ENCODE assay signal across 16 cellular contexts in the genomic region with DNA sequence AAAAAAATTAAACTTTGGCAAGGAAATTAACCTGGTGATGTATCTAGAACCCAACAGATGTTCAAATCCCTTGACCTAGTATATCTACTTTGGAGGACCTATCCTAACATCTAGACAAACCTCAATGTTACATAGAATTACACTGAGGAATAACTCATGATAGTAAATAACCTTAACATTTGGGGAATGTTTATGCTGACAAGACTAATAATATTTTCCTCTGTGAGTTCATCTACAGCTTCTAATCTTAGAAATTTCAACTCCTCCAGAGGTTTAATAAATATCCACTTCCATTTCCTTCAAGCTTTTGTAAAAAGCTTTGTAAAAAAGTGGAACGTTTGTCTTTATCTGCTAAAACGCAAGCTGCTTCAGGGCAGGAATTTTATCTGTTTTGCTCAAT. TPM values are rescaled to one million over a fixed set of nuclear protein-coding genes. Genes with fewer than 3 reads are reported as not detected.
A peak's percentile ranks its signal among the peaks of the same experiment; 100 is the strongest.
DNase-seq lines count a peak whose midpoint lies in the region; ATAC-seq and TF ChIP-seq lines count a peak whose summit lies in the region.
"Had no signal": no experiment of that assay in that cellular context is flagged by ENCODE, and none has a peak within 500 bp of the region (broad histone marks: within the 10 kb centered on the region; RNA-seq: fewer than 3 reads in every experiment).

No MANE protein-coding gene starts in this region.

- H3K23ac ChIP-seq in IMR-90 (ENCODE audit: low read depth, low read length) = no peak overlapping the region

- H3K79me1 ChIP-seq in IMR-90 (ENCODE audit: low read depth in 1 of 2, low read length in 2 of 2) = peaks cover 41 to 94% of the 10 kb centered on the region in 2 experiments

- BruUV-seq in IMR-90 (replicated peaks; lab: Mats Ljungman, UMichigan) = no TSS peak

- H3K4me3 Mint-ChIP-seq in immature natural killer cell (no peak overlapping the region), natural killer cell (no peak overlapping the region)
- no peak overlapping the region for H3K4me3 Mint-ChIP-seq in CD8-positive, alpha-beta memory T cell

- H3K27me3 Mint-ChIP-seq in immature natural killer cell (ENCODE audit: low read depth in 3 of 3) (peaks cover 0 to 2% (median 2%) of the 10 kb centered on the region in 3 donors), natural killer cell (ENCODE audit: low read depth in 2 of 2) (no peaks in the 10 kb centered on the region)
- H3K27me3 Mint-ChIP-seq in CD8-positive, alpha-beta memory T cell = no peaks in the 10 kb centered on the region

- CTCF ChIA-PET in IMR-90 (lab: Yijun Ruan, JAX) = interaction anchor here (1.1 kb wide), 1 partner anchor 119 kb away, joined by 3 read pairs; no protein-coding TSS in a partner anchor
- CTCF ChIA-PET in CD8-positive, alpha-beta memory T cell (lab: Charles Lee) = no interaction called here

- no peak overlapping the region for H2BK20ac ChIP-seq in IMR-90 (ENCODE audit: low read depth, low read length)

- DNase-seq in IMR-90 = no peak
- DNase-seq in immature natural killer cell = no peak
- DNase-seq in natural killer cell = no peak
- no peak for DNase-seq in esophagus squamous epithelium (lab: John Stamatoyannopoulos, UW)
- DNase-seq in CD8-positive, alpha-beta memory T cell = no peak
- DNase-seq in SHP77 (lab: John Stamatoyannopoulos, UW) = no peak
- DNase-seq: AML-193, Calu3, DMS 273 treated with DMSO at 0.1 percent for 48 hours, GM23248 had no signal

- WGBS in IMR-90 (ENCODE audit: extremely low coverage in 2 of 2, insufficient read length in 1 of 2), 2 experiments = no CpG with 5 or more reads among the region's 2 CpGs
- 53 to 55% methylated on average over 2 of the region's 2 CpGs for WGBS in esophagus squamous epithelium, 2 donors

- ATAC-seq in IMR-90 (ENCODE audit: low read depth) (no peak), natural killer cell (no peak), GM18870 (IDR thresholded peaks at IDR 0.05; ENCODE audit: unreplicated experiment) (no peak)
- ATAC-seq: GM12878, HCT116 had no signal

- H3K4me3 ChIP-seq in ACC112 (ENCODE audit: low read depth, low read length) (no peak overlapping the region), IMR-90 (ENCODE audit: insufficient read depth, low read depth, low read length) (no peak overlapping the region), esophagus squamous epithelium (no peak overlapping the region)
- no peak overlapping the region for H3K4me3 ChIP-seq in CD8-positive, alpha-beta memory T cell (ENCODE audit: low read length)
- H3K4me3 ChIP-seq: BLaER1, GM12878, GM23248 had no signal

- H3K27me3 ChIP-seq in ACC112 (ENCODE audit: insufficient read depth, low read length) (no peaks in the 10 kb centered on the region), IMR-90 (ENCODE audit: control insufficient read depth, insufficient read depth, low read length) (no peaks in the 10 kb centered on the region), esophagus squamous epithelium (no peaks in the 10 kb centered on the region)
- no peaks in the 10 kb centered on the region for H3K27me3 ChIP-seq in CD8-positive, alpha-beta memory T cell (ENCODE audit: insufficient read depth, low read length, poor library complexity, severe bottlenecking)
- H3K27me3 ChIP-seq: BLaER1 had no signal

- no peak overlapping the region for H3K14ac ChIP-seq in IMR-90 (replicated peaks; ENCODE audit: low read depth, low read length)

- H4K91ac ChIP-seq in IMR-90 (ENCODE audit: insufficient read depth, low read depth, low read length) = no peak overlapping the region

- H3K9me3 ChIP-seq in IMR-90 (ENCODE audit: control insufficient read depth, insufficient read depth, low read length) (no peaks in the 10 kb centered on the region), esophagus squamous epithelium (no peaks in the 10 kb centered on the region)
- no peaks in the 10 kb centered on the region for H3K9me3 ChIP-seq in CD8-positive, alpha-beta memory T cell (ENCODE audit: low read length)
- H3K9me3 ChIP-seq: BLaER1 had no signal

- H3K9me1 ChIP-seq in IMR-90 (ENCODE audit: insufficient read depth, low read length) = peaks cover 64% of the 10 kb centered on the region

- no peak overlapping the region for H2BK120ac ChIP-seq in IMR-90 (ENCODE audit: low read depth, low read length)

- no peak overlapping the region for H2BK5ac ChIP-seq in IMR-90 (ENCODE audit: low read depth, low read length, poor library complexity, severe bottlenecking)

- intact Hi-C loops in IMR-90 (cut with micrococcal nuclease) = no loop called here
- intact Hi-C loops in natural killer cell (cut with micrococcal nuclease) = loop anchor here (5.0 kb wide), 1 partner anchor 38 kb away; no protein-coding TSS in a partner anchor
- intact Hi-C loops in esophagus squamous epithelium (cut with DNase I) = no loop called here

- no peak for TF ChIP-seq RAD21 in IMR-90 (IDR thresholded peaks at IDR 0.05; ENCODE audit: low read length)

- peaks cover 0 to 8% (median 7%) of the 10 kb centered on the region in 3 donors for H3K36me3 Mint-ChIP-seq in immature natural killer cell
- H3K36me3 Mint-ChIP-seq in natural killer cell = peaks cover 7% of the 10 kb centered on the region
- peaks cover 0 to 12% (median 4%) of the 10 kb centered on the region in 3 donors for H3K36me3 Mint-ChIP-seq in CD8-positive, alpha-beta memory T cell

- peaks cover 100% of the 10 kb centered on the region for H3K79me2 ChIP-seq in ACC112 (ENCODE audit: control insufficient read depth, insufficient read depth, low read length, unreplicated experiment)

- H3K9me3 Mint-ChIP-seq in immature natural killer cell = no peaks in the 10 kb centered on the region
- no peaks in the 10 kb centered on the region for H3K9me3 Mint-ChIP-seq in natural killer cell
- peaks cover 0 to 1% (median 0%) of the 10 kb centered on the region in 5 donors for H3K9me3 Mint-ChIP-seq in CD8-positive, alpha-beta memory T cell

- peaks cover 81% of the 10 kb centered on the region for H3K4me1 ChIP-seq in ACC112 (ENCODE audit: control insufficient read depth, insufficient read depth, low read length, unreplicated experiment)
- peaks cover 49% of the 10 kb centered on the region for H3K4me1 ChIP-seq in IMR-90 (ENCODE audit: control insufficient read depth, insufficient read depth, low read length)
- H3K4me1 ChIP-seq in esophagus squamous epithelium = peaks cover 6 to 63% (median 14%) of the 10 kb centered on the region in 3 donors
- peaks cover 40% of the 10 kb centered on the region for H3K4me1 ChIP-seq in CD8-positive, alpha-beta memory T cell (ENCODE audit: insufficient read depth, low read length)

- no peak overlapping the region for H4K5ac ChIP-seq in IMR-90 (ENCODE audit: low read depth, low read length)

- H2AK5ac ChIP-seq in IMR-90 (ENCODE audit: low read depth, low read length) = no peak overlapping the region

- H3K4ac ChIP-seq in IMR-90 (ENCODE audit: low read depth, low read length) = no peak overlapping the region

- H2AK9ac ChIP-seq in IMR-90 (replicated peaks; ENCODE audit: low read depth, low read length, poor library complexity) = no peak overlapping the region

- H3K4me1 Mint-ChIP-seq in immature natural killer cell = peaks cover 88 to 98% of the 10 kb centered on the region in 2 donors
- peaks cover 87 to 89% of the 10 kb centered on the region in 2 donors for H3K4me1 Mint-ChIP-seq in natural killer cell
- peaks cover 44 to 82% (median 62%) of the 10 kb centered on the region in 3 donors for H3K4me1 Mint-ChIP-seq in CD8-positive, alpha-beta memory T cell

- in situ Hi-C loops in IMR-90 (cut with MboI; ENCODE audit: low sequenced_read_pairs) = no loop called here

- TF ChIP-seq POLR2A in IMR-90 (IDR thresholded peaks at IDR 0.05; ENCODE audit: low read depth, low read length) (no peak), esophagus squamous epithelium (IDR thresholded peaks at IDR 0.05) (no peak)

- H3K27ac ChIP-seq in ACC112 (ENCODE audit: low read depth, low read length) (peak overlapping the region; percentile 2; the same call in 1 of the 2 replicates), IMR-90 (ENCODE audit: insufficient read depth, low read length) (no peak overlapping the region), esophagus squamous epithelium (no peak overlapping the region)
- H3K27ac ChIP-seq in CD8-positive, alpha-beta memory T cell (ENCODE audit: low read depth, low read length) = no peak overlapping the region
- H3K27ac ChIP-seq: BLaER1, GM23248, HL-60 had no signal

- no peak overlapping the region for H2BK15ac ChIP-seq in IMR-90 (ENCODE audit: low read depth, low read length)

- no peak overlapping the region for H2AFZ ChIP-seq in ACC112 (ENCODE audit: low read length, unreplicated experiment)
- H2AFZ ChIP-seq in IMR-90 (replicated peaks; ENCODE audit: low read length, poor library complexity) = no peak overlapping the region
- H2AFZ ChIP-seq: GM23248 had no signal

- no peak overlapping the region for H4K8ac ChIP-seq in IMR-90 (ENCODE audit: low read depth in 2 of 2, low read length in 2 of 2)

- TF ChIP-seq CTCF in IMR-90 (conservative IDR thresholded peaks at IDR 0.05; ENCODE audit: low read depth, low read length) (no peak), natural killer cell (IDR thresholded peaks at IDR 0.05) (no peak), esophagus squamous epithelium (IDR thresholded peaks at IDR 0.05) (no peak)

- H3K4me2 ChIP-seq in IMR-90 (ENCODE audit: low read depth, low read length) = no peak overlapping the region
- H3K4me2 ChIP-seq: BLaER1 had no signal

- H3K9ac ChIP-seq in IMR-90 (ENCODE audit: low read depth, low read length) = no peak overlapping the region
- H3K9ac ChIP-seq: BLaER1, GM23248 had no signal

- peaks cover 57% of the 10 kb centered on the region for H3K36me3 ChIP-seq in ACC112 (ENCODE audit: insufficient read depth, low read length)
- H3K36me3 ChIP-seq in IMR-90 (ENCODE audit: control insufficient read depth, insufficient read depth, low read length) = peaks cover 35% of the 10 kb centered on the region
- H3K36me3 ChIP-seq in esophagus squamous epithelium = peaks cover 0 to 12% (median 0%) of the 10 kb centered on the region in 3 donors
- H3K36me3 ChIP-seq in CD8-positive, alpha-beta memory T cell (ENCODE audit: insufficient read depth, low read length) = no peaks in the 10 kb centered on the region

- H3K56ac ChIP-seq in IMR-90 (ENCODE audit: extremely low read depth, insufficient read depth, low read length) = no peak overlapping the region

- H4K20me1 ChIP-seq in IMR-90 (ENCODE audit: insufficient read depth, low read length) = peaks cover 98% of the 10 kb centered on the region

- dilution Hi-C loops in IMR-90 (cut with HindIII; ENCODE audit: low sequenced_read_pairs, unreplicated experiment) = no loop called here

- H3K27ac Mint-ChIP-seq in immature natural killer cell (peak overlapping the region in 5 of 6 donors; percentile 9 to 97 (median 92)), natural killer cell (peak overlapping the region; percentile 89 to 96)
- no peak overlapping the region for H3K27ac Mint-ChIP-seq in CD8-positive, alpha-beta memory T cell

- POLR2A ChIA-PET in IMR-90 (lab: Charles Lee; ENCODE audit: unreplicated experiment) = interaction anchor here (1.4 kb wide), 1 partner anchor 10 kb away, joined by 3 read pairs; no protein-coding TSS in a partner anchor
- POLR2A ChIA-PET in CD8-positive, alpha-beta memory T cell (lab: Charles Lee) = no interaction called here

- H3K18ac ChIP-seq in IMR-90 (ENCODE audit: low read depth, low read length) = no peak overlapping the region

RNA-seq across cellular contexts. Expression of a gene that starts 12.7 kb away (rescaled TPM):
- total RNA-seq in IMR-90 (2012; rRNA removed) = 21.7 and 22.0 TPM in 2 replicates
- 27.1 and 31.7 TPM in 2 replicates for polyA plus RNA-seq in IMR-90 (2012; rRNA removed)
- 9.3 and 22.5 TPM in 2 replicates for polyA plus RNA-seq in IMR-90 (2012; cell fraction: cytosol; rRNA removed)
- 36.1 and 45.4 TPM in 2 replicates for polyA plus RNA-seq in IMR-90 (2012; cell fraction: nucleus; rRNA removed; ENCODE audit: low replicate concordance)
- 10 to 100 TPM in 1 of 3 donors, 1 to 10 TPM in 2; 3.5 to 14.2 (median 3.7) TPM for polyA plus RNA-seq in immature natural killer cell
- 100 to 1,000 TPM; 127 to 145 (median 144) TPM for total RNA-seq in natural killer cell
- total RNA-seq in esophagus squamous epithelium = 10 to 100 TPM; 17.8 to 37.9 (median 29.3) TPM
- total RNA-seq in CD8-positive, alpha-beta memory T cell = 10 to 100 TPM; 21.2 to 22.7 TPM
- polyA plus RNA-seq in CD8-positive, alpha-beta memory T cell = 1.7 TPM

Comparison
In these comparisons a context has a peak if more than half of its experiments do, and no peak if none do; other contexts are left out.
1. H3K27ac Mint-ChIP-seq: peak in immature natural killer cell (5 of 6) and natural killer cell (2 of 2); none in CD8-positive, alpha-beta memory T cell (0 of 8).